In genomic region chr15:34365836-34366235, GRCh38 we compare ENCODE assay signal across 8 cellular contexts. TPM values are rescaled to one million over a fixed set of nuclear protein-coding genes. Genes with fewer than 3 reads are reported as not detected.
DNase-seq lines count a peak whose midpoint lies in the region; ATAC-seq and TF ChIP-seq lines count a peak whose summit lies in the region.

No MANE protein-coding gene starts in this region.

- DNase-seq in endodermal cell (no peak), sciatic nerve (ENCODE audit: low spot score) (no peak), NCI-H748 treated with DMSO at 0.1 percent for 48 hours (lab: John Stamatoyannopoulos, UW) (no peak)

- 40 to 60% methylated on average over 3 to 5 of the region's 5 CpGs for WGBS in endodermal cell (ENCODE audit: insufficient coverage in 1 of 2, insufficient read length in 1 of 2), 2 experiments

- peak overlapping the region; percentile 67 for H3K27ac Mint-ChIP-seq in endodermal cell

- intact Hi-C loops in sciatic nerve (cut with DNase I) = no loop called here

- peaks cover 20% of the 10 kb centered on the region for H3K36me3 Mint-ChIP-seq in endodermal cell (ENCODE audit: low read depth)

- peaks cover 7% of the 10 kb centered on the region for H3F3A ChIP-seq in neural cell (ENCODE audit: insufficient read depth, low read length, poor library complexity, severe bottlenecking)

- H3K9me3 Mint-ChIP-seq in endodermal cell = no peaks in the 10 kb centered on the region

- no peak for TF ChIP-seq RAD21 in neural cell (conservative IDR thresholded peaks at IDR 0.05)

- H4K20me1 ChIP-seq in OCI-LY3 (ENCODE audit: insufficient read depth, low read length) (peaks cover 15% of the 10 kb centered on the region), neural cell (ENCODE audit: insufficient read depth) (no peaks in the 10 kb centered on the region)

- H3K36me3 ChIP-seq in OCI-LY3 (replicated peaks; ENCODE audit: low read depth, low read length) = peaks cover 30% of the 10 kb centered on the region
- H3K36me3 ChIP-seq in endodermal cell (ENCODE audit: control insufficient read depth, insufficient read depth, low read length) = peaks cover 15% of the 10 kb centered on the region
- no peaks in the 10 kb centered on the region for H3K36me3 ChIP-seq in neural cell (ENCODE audit: insufficient read depth, low read length)

- H3K27me3 ChIP-seq in OCI-LY3 (ENCODE audit: low read depth, low read length) (no peaks in the 10 kb centered on the region), endodermal cell (ENCODE audit: control insufficient read depth, insufficient read depth, low read length, poor library complexity, severe bottlenecking) (no peaks in the 10 kb centered on the region), neural cell (ENCODE audit: insufficient read depth, low read depth, low read length) (no peaks in the 10 kb centered on the region)

- H3K4me2 ChIP-seq in OCI-LY3 (ENCODE audit: low read length) (peak overlapping the region; percentile 81), neural cell (ENCODE audit: low read length) (peak overlapping the region; percentile 93)

- ATAC-seq in sciatic nerve = no peak
- ATAC-seq in HG02798 (IDR thresholded peaks at IDR 0.05; ENCODE audit: poor library complexity, unreplicated experiment) = no peak
- no peak for ATAC-seq in activated CD4-positive, CD25-positive, alpha-beta regulatory T cell treated with anti-CD3 and anti-CD28 coated beads, Interleukin-2, amount 50 U/mL, for 24 hours

- peaks cover 4% of the 10 kb centered on the region for H3K27me3 Mint-ChIP-seq in endodermal cell (ENCODE audit: insufficient read depth)

- H3K79me2 ChIP-seq in OCI-LY3 (ENCODE audit: low read length) (peaks cover 40% of the 10 kb centered on the region), neural cell (replicated peaks; ENCODE audit: insufficient read depth, low read length) (peaks cover 8% of the 10 kb centered on the region)

- H3K9me3 ChIP-seq in OCI-LY3 (ENCODE audit: insufficient read depth, low read length) (no peaks in the 10 kb centered on the region), endodermal cell (ENCODE audit: control insufficient read depth, low read length) (no peaks in the 10 kb centered on the region), neural cell (ENCODE audit: low read length) (no peaks in the 10 kb centered on the region)

- H3K4me1 Mint-ChIP-seq in endodermal cell = peaks cover 13% of the 10 kb centered on the region

- H3K27ac ChIP-seq in C4-2B (peak overlapping the region; percentile 90), OCI-LY3 (ENCODE audit: low read length) (peak overlapping the region; percentile 68; the same call in 1 of the 2 replicates), endodermal cell (ENCODE audit: low read depth, low read length) (no peak overlapping the region), neural cell (ENCODE audit: low read length) (peak overlapping the region; percentile 90)

- H3K9ac ChIP-seq in OCI-LY3 (ENCODE audit: low read length) (peak overlapping the region; percentile 97), endodermal cell (ENCODE audit: extremely low read depth, low read length, poor library complexity, severe bottlenecking) (no peak overlapping the region), neural cell (ENCODE audit: low read length) (peak overlapping the region; percentile 100)

- H3K4me1 ChIP-seq in OCI-LY3 (ENCODE audit: low read length) (peaks cover 38% of the 10 kb centered on the region), endodermal cell (ENCODE audit: control insufficient read depth, insufficient read depth, low read length) (peaks cover 5% of the 10 kb centered on the region)

- H3K4me3 ChIP-seq in OCI-LY3 (ENCODE audit: low read length) (peak overlapping the region; percentile 98), endodermal cell (ENCODE audit: low read length) (peak overlapping the region; percentile 78), neural cell (ENCODE audit: low read length) (peak overlapping the region; percentile 93)

- H3K4me3 Mint-ChIP-seq in endodermal cell = peak overlapping the region; percentile 94

- peak; percentile 8 for TF ChIP-seq EP300 in neural cell (conservative IDR thresholded peaks at IDR 0.05; ENCODE audit: poor library complexity, severe bottlenecking)

- no peak overlapping the region for H2AFZ ChIP-seq in OCI-LY3 (ENCODE audit: low read depth, low read length)
- peak overlapping the region; percentile 11 for H2AFZ ChIP-seq in neural cell (ENCODE audit: low read depth, low read length)

- TF ChIP-seq CTCF in C4-2B (conservative IDR thresholded peaks at IDR 0.05) (no peak), OCI-LY3 (IDR thresholded peaks at IDR 0.05; ENCODE audit: low read depth, low read length) (no peak), endodermal cell (conservative IDR thresholded peaks at IDR 0.05) (no peak), neural cell (IDR thresholded peaks at IDR 0.05; ENCODE audit: poor library complexity, severe bottlenecking) (no peak)

- no peaks in the 10 kb centered on the region for H3K9me2 ChIP-seq in neural cell (ENCODE audit: insufficient read depth, low read length)

TF ChIP-seq in neural cell, 6 proteins besides CTCF, POLR2A, EP300 and RAD21:
- no peak for TF ChIP-seq REST (IDR thresholded peaks at IDR 0.05; ENCODE audit: borderline replicate concordance)
- no peak for TF ChIP-seq SMC3 (conservative IDR thresholded peaks at IDR 0.05; ENCODE audit: poor library complexity)
- TF ChIP-seq TAF1 (IDR thresholded peaks at IDR 0.05; ENCODE audit: low read depth) = no peak
- TF ChIP-seq POLR2AphosphoS5 (IDR thresholded peaks at IDR 0.05) = no peak
- TF ChIP-seq MXI1 (conservative IDR thresholded peaks at IDR 0.05; ENCODE audit: poor library complexity, severe bottlenecking) = no peak
- no peak for TF ChIP-seq EZH2 (IDR thresholded peaks at IDR 0.05; ENCODE audit: borderline replicate concordance, insufficient read depth, low read length, poor library complexity, severe bottlenecking)

RNA-seq across cellular contexts. Expression of gene LPCAT4, which starts 1.2 kb away (rescaled TPM):
- 10 to 100 TPM; 64.7 to 65.6 TPM for total RNA-seq in endodermal cell
- 67.5 TPM for polyA plus RNA-seq in endodermal cell (2013, experiment 1 of 2)
- 57.5 TPM for polyA plus RNA-seq in endodermal cell (2013, experiment 2 of 2)
- 76.7 and 93.3 TPM in 2 replicates for polyA plus RNA-seq in neural cell
- polyA minus RNA-seq in neural cell = 25.1 and 25.6 TPM in 2 replicates
- 69.0 TPM for total RNA-seq in sciatic nerve

RNA-seq across cellular contexts. Expression of gene NUTM1, which starts 22.7 kb away (rescaled TPM):
- total RNA-seq in endodermal cell = under 1 TPM in 1 of 2 donors, not detected in 1; 0.09 TPM
- polyA plus RNA-seq in endodermal cell (2013, experiment 1 of 2) = not detected
- not detected for polyA plus RNA-seq in endodermal cell (2013, experiment 2 of 2)
- not detected in 2 replicates for polyA plus RNA-seq in neural cell
- not detected in 2 replicates for polyA minus RNA-seq in neural cell
- not detected for total RNA-seq in sciatic nerve

RNA-seq across cellular contexts. Expression of gene NOP10, which starts 22.9 kb away (rescaled TPM):
- total RNA-seq in endodermal cell (100 to 1,000 TPM; 193 to 207 TPM), sciatic nerve (90.2 TPM)
- polyA plus RNA-seq in endodermal cell (2013, experiment 1 of 2) = 197 TPM
- 189 TPM for polyA plus RNA-seq in endodermal cell (2013, experiment 2 of 2)
- 263 and 288 TPM in 2 replicates for polyA plus RNA-seq in neural cell
- 60.9 and 86.7 TPM in 2 replicates for polyA minus RNA-seq in neural cell

RNA-seq across cellular contexts. Expression of gene SLC12A6, which starts 28.3 kb away (rescaled TPM):
- 10 to 100 TPM; 18.2 to 23.3 TPM for total RNA-seq in endodermal cell
- 13.9 TPM for polyA plus RNA-seq in endodermal cell (2013, experiment 1 of 2)
- polyA plus RNA-seq in endodermal cell (2013, experiment 2 of 2) = 12.9 TPM
- polyA plus RNA-seq in neural cell = 7.0 and 7.3 TPM in 2 replicates
- polyA minus RNA-seq in neural cell = 39.0 and 43.6 TPM in 2 replicates
- 28.8 TPM for total RNA-seq in sciatic nerve
